ENCODE assay signal across 8 cellular contexts in genomic region chr21:37367758-37368535, GRCh38. TPM values are rescaled to one million over a fixed set of nuclear protein-coding genes. Genes with fewer than 3 reads are reported as not detected.
DNase-seq lines count a peak whose midpoint lies in the region; ATAC-seq and TF ChIP-seq lines count a peak whose summit lies in the region.

No MANE protein-coding gene starts in this region.

- H3K36me3 ChIP-seq in RWPE2 (ENCODE audit: low read depth) (no peaks in the 10 kb centered on the region), sigmoid colon (no peaks in the 10 kb centered on the region)

- intact Hi-C loops in left ventricle myocardium superior (cut with micrococcal nuclease) (no loop called here), sigmoid colon (cut with DNase I) (loop anchor here (5.0 to 10.0 kb wide), 4 partner anchors 94 to 296 kb away; partner anchors contain the start of genes PIGP and TTC3)

- WGBS in sigmoid colon, 2 donors, result 1% methylated on average over 61 of the region's 61 CpGs

- no peaks in the 10 kb centered on the region for H3K27me3 ChIP-seq in RWPE2 (ENCODE audit: insufficient read depth, poor library complexity, severe bottlenecking)
- H3K27me3 ChIP-seq in sigmoid colon, result no peaks in the 10 kb centered on the region

- H3K4me3 ChIP-seq in RWPE2 (ENCODE audit: severe bottlenecking), result peak overlapping the region; percentile 83
- peak overlapping the region; percentile 86 to 98 (median 96) for H3K4me3 ChIP-seq in sigmoid colon

- H3K27me3 Mint-ChIP-seq in activated naive CD8-positive, alpha-beta T cell treated with anti-CD3 and anti-CD28 coated beads, Interleukin-2, amount 50 U/mL, for 24 hours, result peaks cover 2% of the 10 kb centered on the region

- peaks cover 3% of the 10 kb centered on the region for H3K36me3 Mint-ChIP-seq in activated naive CD8-positive, alpha-beta T cell treated with anti-CD3 and anti-CD28 coated beads, Interleukin-2, amount 50 U/mL, for 24 hours (ENCODE audit: low read depth)

- no peak for TF ChIP-seq POLR2A in sigmoid colon (IDR thresholded peaks at IDR 0.05)

- TF ChIP-seq EP300 in sigmoid colon (IDR thresholded peaks at IDR 0.05), result no peak

- H3K4me1 Mint-ChIP-seq in activated naive CD8-positive, alpha-beta T cell treated with anti-CD3 and anti-CD28 coated beads, Interleukin-2, amount 50 U/mL, for 24 hours, result peaks cover 60% of the 10 kb centered on the region

- H3K4me1 ChIP-seq in RWPE2 (ENCODE audit: insufficient read depth, poor library complexity, severe bottlenecking), result peaks cover 37% of the 10 kb centered on the region
- H3K4me1 ChIP-seq in sigmoid colon, result peaks cover 0 to 54% (median 46%) of the 10 kb centered on the region in 4 donors

- peak overlapping the region; percentile 92 for H3K27ac Mint-ChIP-seq in activated naive CD8-positive, alpha-beta T cell treated with anti-CD3 and anti-CD28 coated beads, Interleukin-2, amount 50 U/mL, for 24 hours

- H3K9me3 ChIP-seq in RWPE2 (ENCODE audit: severe bottlenecking) (no peaks in the 10 kb centered on the region), sigmoid colon (no peaks in the 10 kb centered on the region)

- in situ Hi-C loops in ACHN (cut with HindIII; ENCODE audit: low pct_ligation_motif_present, low pct_unique_long_range_greater_than_20kb, low sequenced_read_pairs), result no loop called here

- ATAC-seq in GM19395 (IDR thresholded peaks at IDR 0.05; ENCODE audit: unreplicated experiment) (peak; percentile 20), RWPE2 (ENCODE audit: low read depth) (no peak), left ventricle myocardium superior (peak; percentile 16), GM21737 (IDR thresholded peaks at IDR 0.05; ENCODE audit: unreplicated experiment) (no peak)
- peak; percentile 3 for ATAC-seq in activated naive CD8-positive, alpha-beta T cell treated with anti-CD3 and anti-CD28 coated beads, Interleukin-2, amount 50 U/mL, for 24 hours

- H3K4me3 Mint-ChIP-seq in activated naive CD8-positive, alpha-beta T cell treated with anti-CD3 and anti-CD28 coated beads, Interleukin-2, amount 50 U/mL, for 24 hours, result peak overlapping the region; percentile 94

- DNase-seq in ACHN, result peak; percentile 31
- no peak for DNase-seq in RWPE2 (ENCODE audit: low spot score)
- DNase-seq in activated naive CD8-positive, alpha-beta T cell treated with anti-CD3 and anti-CD28 coated beads, Interleukin-2, amount 50 U/mL, for 24 hours, result peak; percentile 51
- peak; percentile 72 for DNase-seq in left ventricle myocardium superior
- peak; percentile 73 for DNase-seq in sigmoid colon
- no peak for DNase-seq in GDM1 (lab: John Stamatoyannopoulos, UW)

- peak overlapping the region; percentile 90 for H3K27ac ChIP-seq in RWPE2 (ENCODE audit: poor library complexity, severe bottlenecking)
- peak overlapping the region; percentile 99 to 100 (median 100) for H3K27ac ChIP-seq in sigmoid colon

- H3K9me3 Mint-ChIP-seq in activated naive CD8-positive, alpha-beta T cell treated with anti-CD3 and anti-CD28 coated beads, Interleukin-2, amount 50 U/mL, for 24 hours, result no peaks in the 10 kb centered on the region

- no peak for TF ChIP-seq CTCF in RWPE2 (IDR thresholded peaks at IDR 0.05; ENCODE audit: poor library complexity, severe bottlenecking)
- TF ChIP-seq CTCF in sigmoid colon (IDR thresholded peaks at IDR 0.05), result no peak

RNA-seq across cellular contexts. Expression of gene DYRK1A, which starts 1.4 kb away (rescaled TPM):
- total RNA-seq in left ventricle myocardium superior, result 67.1 TPM
- total RNA-seq in sigmoid colon, result 10 to 100 TPM; 62.9 to 74.1 (median 69.5) TPM
- 10 to 100 TPM; 11.4 to 23.4 (median 12.9) TPM for polyA plus RNA-seq in sigmoid colon

Comparison
In these comparisons a context has a peak if more than half of its experiments do, and no peak if none do; other contexts are left out.
1. DNase-seq: peak in ACHN (single experiment), activated naive CD8-positive, alpha-beta T cell treated with anti-CD3 and anti-CD28 coated beads, Interleukin-2, amount 50 U/mL, for 24 hours (single experiment), left ventricle myocardium superior (single experiment) and sigmoid colon (single experiment); none in RWPE2 (single experiment) and GDM1 (single experiment).
2. ATAC-seq: peak in GM19395 (single experiment), activated naive CD8-positive, alpha-beta T cell treated with anti-CD3 and anti-CD28 coated beads, Interleukin-2, amount 50 U/mL, for 24 hours (single experiment) and left ventricle myocardium superior (single experiment); none in RWPE2 (single experiment) and GM21737 (single experiment).